Comparison of ENCODE assay signal across 19 cellular contexts in genomic region chr22:46923394-46923793, GRCh38.
DNase-seq lines count a peak whose midpoint lies in the region; ATAC-seq and TF ChIP-seq lines count a peak whose summit lies in the region.
"Had no signal": no experiment of that assay in that cellular context is flagged by ENCODE, and none has a peak within 500 bp of the region (broad histone marks: within the 10 kb centered on the region; RNA-seq: fewer than 3 reads in every experiment).

No MANE protein-coding gene starts in this region.

- no peaks in the 10 kb centered on the region for H4K20me1 ChIP-seq in GM23338 (replicated peaks; ENCODE audit: insufficient read depth)

- CTCF ChIA-PET in activated CD8-positive, alpha-beta memory T cell treated with anti-CD3 and anti-CD28 coated beads, Interleukin-2, amount 10 ng/mL, durations not matched to agents 7 days and 5 days (lab: Charles Lee): no interaction called here
- CTCF ChIA-PET in HEK293T (lab: Yijun Ruan, JAX): no interaction called here

- no peak for TF ChIP-seq CTCF in GM23338 (conservative IDR thresholded peaks at IDR 0.05; ENCODE audit: low read depth in 2 of 2)

- H3F3A ChIP-seq in GM23338 (replicated peaks; ENCODE audit: low read depth): no peaks in the 10 kb centered on the region

- H3K36me3 ChIP-seq in GM23338 (ENCODE audit: insufficient read depth): no peaks in the 10 kb centered on the region

- H3K27me3 ChIP-seq in GM23338 (ENCODE audit: insufficient read depth): no peaks in the 10 kb centered on the region
- H3K27me3 ChIP-seq: BLaER1 had no signal

- POLR2A ChIA-PET in HEK293T (lab: Yijun Ruan, JAX): no interaction called here

- H3K27ac Mint-ChIP-seq in activated CD8-positive, alpha-beta memory T cell treated with anti-CD3 and anti-CD28 coated beads, Interleukin-2, amount 10 ng/mL, durations not matched to agents 7 days and 5 days: no peak overlapping the region
- H3K27ac Mint-ChIP-seq in GM23338: no peak overlapping the region
- H3K27ac Mint-ChIP-seq: HFFc6 had no signal

- H2AFZ ChIP-seq in GM23338: no peak overlapping the region
- H2AFZ ChIP-seq: GM23248 had no signal

- intact Hi-C loops in sciatic nerve (cut with DNase I): no loop called here

- H3K4me3 ChIP-seq in GM23338: no peak overlapping the region
- H3K4me3 ChIP-seq: BLaER1, GM23248 had no signal

- peaks cover 3% of the 10 kb centered on the region for H3K9me3 Mint-ChIP-seq in activated CD8-positive, alpha-beta memory T cell treated with anti-CD3 and anti-CD28 coated beads, Interleukin-2, amount 10 ng/mL, durations not matched to agents 7 days and 5 days (ENCODE audit: low read depth)
- peaks cover 3% of the 10 kb centered on the region; the same call in 1 of the 3 replicates for H3K9me3 Mint-ChIP-seq in GM23338

- ATAC-seq in activated CD8-positive, alpha-beta memory T cell treated with anti-CD3 and anti-CD28 coated beads, Interleukin-2, amount 10 ng/mL, durations not matched to agents 7 days and 5 days: no peak
- ATAC-seq in GM23338 (peak; percentile 46; the same call in 2 of the 3 replicates), esophagus mucosa (peak; percentile 22), sciatic nerve (no peak)

- peaks cover 19% of the 10 kb centered on the region for H3K36me3 Mint-ChIP-seq in activated CD8-positive, alpha-beta memory T cell treated with anti-CD3 and anti-CD28 coated beads, Interleukin-2, amount 10 ng/mL, durations not matched to agents 7 days and 5 days
- H3K36me3 Mint-ChIP-seq in GM23338 (ENCODE audit: low read depth): peaks cover 9% of the 10 kb centered on the region; the same call in 2 of the 3 replicates

- DNase-seq in activated CD8-positive, alpha-beta memory T cell treated with anti-CD3 and anti-CD28 coated beads, Interleukin-2, amount 10 ng/mL, durations not matched to agents 7 days and 5 days: peak; percentile 19
- no peak for DNase-seq in activated CD8-positive, alpha-beta memory T cell treated with anti-CD3 and anti-CD28 coated beads, Interleukin-2, amount 50 U/mL, for 48 hours
- DNase-seq in GM23338 (ENCODE audit: low spot score) (no peak), sciatic nerve (ENCODE audit: low spot score) (peak; percentile 36), HEK293T (ENCODE audit: extremely low spot score) (no peak), NCI-H146 treated with DMSO at 0.1 percent for 48 hours (lab: John Stamatoyannopoulos, UW; ENCODE audit: unreplicated experiment) (no peak)
- no peak for DNase-seq in activated CD4-positive, alpha-beta T cell treated with anti-CD3 and anti-CD28 coated beads for 4 hours
- DNase-seq: 8988T; CD4-positive, alpha-beta memory T cell; DMS153; DMS79; GDM1; GM23248; HCEC 1CT; HFFc6 had no signal

- H3K4me3 Mint-ChIP-seq in activated CD8-positive, alpha-beta memory T cell treated with anti-CD3 and anti-CD28 coated beads, Interleukin-2, amount 10 ng/mL, durations not matched to agents 7 days and 5 days: no peak overlapping the region
- no peak overlapping the region for H3K4me3 Mint-ChIP-seq in GM23338
- H3K4me3 Mint-ChIP-seq: CD14-positive monocyte; CD4-positive, alpha-beta memory T cell; HFFc6 had no signal

- no peak overlapping the region for H3K4me2 ChIP-seq in GM23338
- H3K4me2 ChIP-seq: BLaER1 had no signal

- H3K27me3 Mint-ChIP-seq in activated CD8-positive, alpha-beta memory T cell treated with anti-CD3 and anti-CD28 coated beads, Interleukin-2, amount 10 ng/mL, durations not matched to agents 7 days and 5 days: no peaks in the 10 kb centered on the region
- peaks cover 2% of the 10 kb centered on the region for H3K27me3 Mint-ChIP-seq in GM23338 (ENCODE audit: insufficient read depth, low read depth, poor library complexity)
- H3K27me3 Mint-ChIP-seq: CD4-positive, alpha-beta memory T cell had no signal

- H3K4me1 ChIP-seq in GM23338 (ENCODE audit: insufficient read depth): no peaks in the 10 kb centered on the region

- peaks cover under 1% of the 10 kb centered on the region for H3K4me1 Mint-ChIP-seq in activated CD8-positive, alpha-beta memory T cell treated with anti-CD3 and anti-CD28 coated beads, Interleukin-2, amount 10 ng/mL, durations not matched to agents 7 days and 5 days
- peaks cover 2% of the 10 kb centered on the region; the same call in 1 of the 3 replicates for H3K4me1 Mint-ChIP-seq in GM23338
- H3K4me1 Mint-ChIP-seq: CD14-positive monocyte had no signal

- no peak overlapping the region for H3K27ac ChIP-seq in GM23338 (ENCODE audit: low read depth)
- H3K27ac ChIP-seq: BLaER1, GM23248, HL-60 had no signal

- H3K79me2 ChIP-seq in GM23338 (replicated peaks; ENCODE audit: insufficient read depth): 0 out of 2 replicates have a peak, but pooled peaks cover 4% of the 10 kb centered on the region

- H3K9me2 ChIP-seq in GM23338 (ENCODE audit: insufficient read depth): no peaks in the 10 kb centered on the region

TF ChIP-seq in GM23338, 12 proteins besides CTCF, POLR2A, EP300 and RAD21 (continues in another document):
- TF ChIP-seq JUNB (IDR thresholded peaks at IDR 0.05; ENCODE audit: unreplicated experiment): no peak
- no peak for TF ChIP-seq STAT1 (IDR thresholded peaks at IDR 0.05; ENCODE audit: unreplicated experiment)

TF ChIP-seq in HEK293T, 16 proteins besides CTCF, POLR2A, EP300 and RAD21:
- TF ChIP-seq L3MBTL2 (conservative IDR thresholded peaks at IDR 0.05) (no peak), TARDBP (IDR thresholded peaks at IDR 0.05) (no peak), ARNT (IDR thresholded peaks at IDR 0.05) (no peak), NFRKB (IDR thresholded peaks at IDR 0.05) (no peak), BHLHE40 (IDR thresholded peaks at IDR 0.05; ENCODE audit: borderline replicate concordance) (no peak), CTBP1 (IDR thresholded peaks at IDR 0.05; ENCODE audit: borderline replicate concordance) (no peak), ZNF384 (IDR thresholded peaks at IDR 0.05) (no peak), FOXK2 (IDR thresholded peaks at IDR 0.05) (no peak)

Comparison
In these comparisons a context has a peak if more than half of its experiments do, and no peak if none do; other contexts are left out.
1. DNase-seq: peak in activated CD8-positive, alpha-beta memory T cell treated with anti-CD3 and anti-CD28 coated beads, Interleukin-2, amount 10 ng/mL, durations not matched to agents 7 days and 5 days (single experiment) and sciatic nerve (single experiment); none in activated CD8-positive, alpha-beta memory T cell treated with anti-CD3 and anti-CD28 coated beads, Interleukin-2, amount 50 U/mL, for 48 hours (single experiment), GM23338 (single experiment), activated CD4-positive, alpha-beta T cell treated with anti-CD3 and anti-CD28 coated beads for 4 hours (0 of 2), HEK293T (single experiment) and NCI-H146 treated with DMSO at 0.1 percent for 48 hours (single experiment).
2. ATAC-seq: peak in GM23338 (single experiment) and esophagus mucosa (single experiment); none in activated CD8-positive, alpha-beta memory T cell treated with anti-CD3 and anti-CD28 coated beads, Interleukin-2, amount 10 ng/mL, durations not matched to agents 7 days and 5 days (single experiment) and sciatic nerve (single experiment).